In the genomic region with DNA sequence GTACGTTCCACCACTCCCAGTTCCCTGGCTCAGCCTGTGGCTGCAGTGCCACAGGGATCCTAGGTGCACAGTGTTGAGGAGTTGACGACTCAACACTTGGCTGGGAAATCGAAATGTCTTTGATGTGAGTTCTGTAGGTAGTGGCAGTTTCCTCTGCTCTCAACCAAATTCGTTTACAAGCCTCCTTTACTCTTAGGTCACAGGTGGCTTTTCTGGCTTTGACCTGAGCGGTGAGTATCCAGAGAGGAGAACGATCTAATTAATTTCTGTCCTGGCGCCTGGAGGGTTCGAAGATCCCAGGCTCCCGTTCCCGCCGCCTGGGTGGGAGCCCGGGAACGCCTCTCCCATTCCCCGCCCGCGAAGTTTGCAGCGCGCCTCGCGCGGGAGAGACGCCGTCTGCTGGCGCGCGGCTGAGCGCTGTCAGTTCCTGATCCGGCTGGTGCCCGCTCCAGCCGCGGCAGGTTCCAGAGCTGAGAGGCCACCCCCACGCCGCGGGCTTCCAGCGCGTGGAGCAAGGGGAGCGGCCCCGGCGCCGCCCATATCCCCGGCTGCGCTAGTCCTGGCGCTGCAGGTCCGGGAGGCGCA, we compare ENCODE assay signal across 1 cellular context.
A peak's percentile ranks its signal among the peaks of the same experiment; 100 is the strongest.
TF ChIP-seq lines count a peak whose summit lies in the region.

TSS of gene LAMA3 (plus strand) at position 423 of the 585 bp plus-strand sequence. CDS start 231 bp downstream, outside the sequence.

TF ChIP-seq in HepG2, 621 proteins besides CTCF, POLR2A, EP300 and RAD21 (continued from another document and continues in another):
- TF ChIP-seq, protein P1, sequence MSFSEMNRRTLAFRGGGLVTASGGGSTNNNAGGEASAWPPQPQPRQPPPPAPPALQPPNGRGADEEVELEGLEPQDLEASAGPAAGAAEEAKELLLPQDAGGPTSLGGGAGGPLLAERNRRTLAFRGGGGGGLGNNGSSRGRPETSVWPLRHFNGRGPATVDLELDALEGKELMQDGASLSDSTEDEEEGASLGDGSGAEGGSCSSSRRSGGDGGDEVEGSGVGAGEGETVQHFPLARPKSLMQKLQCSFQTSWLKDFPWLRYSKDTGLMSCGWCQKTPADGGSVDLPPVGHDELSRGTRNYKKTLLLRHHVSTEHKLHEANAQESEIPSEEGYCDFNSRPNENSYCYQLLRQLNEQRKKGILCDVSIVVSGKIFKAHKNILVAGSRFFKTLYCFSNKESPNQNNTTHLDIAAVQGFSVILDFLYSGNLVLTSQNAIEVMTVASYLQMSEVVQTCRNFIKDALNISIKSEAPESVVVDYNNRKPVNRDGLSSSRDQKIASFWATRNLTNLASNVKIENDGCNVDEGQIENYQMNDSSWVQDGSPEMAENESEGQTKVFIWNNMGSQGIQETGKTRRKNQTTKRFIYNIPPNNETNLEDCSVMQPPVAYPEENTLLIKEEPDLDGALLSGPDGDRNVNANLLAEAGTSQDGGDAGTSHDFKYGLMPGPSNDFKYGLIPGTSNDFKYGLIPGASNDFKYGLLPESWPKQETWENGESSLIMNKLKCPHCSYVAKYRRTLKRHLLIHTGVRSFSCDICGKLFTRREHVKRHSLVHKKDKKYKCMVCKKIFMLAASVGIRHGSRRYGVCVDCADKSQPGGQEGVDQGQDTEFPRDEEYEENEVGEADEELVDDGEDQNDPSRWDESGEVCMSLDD (CRISPR knock-in tag; IDR thresholded peaks at IDR 0.05; ENCODE audit: borderline replicate concordance): no peak
- TF ChIP-seq KLF9 (CRISPR knock-in tag; IDR thresholded peaks at IDR 0.05; ENCODE audit: low read depth): no peak
- TF ChIP-seq, protein P2, sequence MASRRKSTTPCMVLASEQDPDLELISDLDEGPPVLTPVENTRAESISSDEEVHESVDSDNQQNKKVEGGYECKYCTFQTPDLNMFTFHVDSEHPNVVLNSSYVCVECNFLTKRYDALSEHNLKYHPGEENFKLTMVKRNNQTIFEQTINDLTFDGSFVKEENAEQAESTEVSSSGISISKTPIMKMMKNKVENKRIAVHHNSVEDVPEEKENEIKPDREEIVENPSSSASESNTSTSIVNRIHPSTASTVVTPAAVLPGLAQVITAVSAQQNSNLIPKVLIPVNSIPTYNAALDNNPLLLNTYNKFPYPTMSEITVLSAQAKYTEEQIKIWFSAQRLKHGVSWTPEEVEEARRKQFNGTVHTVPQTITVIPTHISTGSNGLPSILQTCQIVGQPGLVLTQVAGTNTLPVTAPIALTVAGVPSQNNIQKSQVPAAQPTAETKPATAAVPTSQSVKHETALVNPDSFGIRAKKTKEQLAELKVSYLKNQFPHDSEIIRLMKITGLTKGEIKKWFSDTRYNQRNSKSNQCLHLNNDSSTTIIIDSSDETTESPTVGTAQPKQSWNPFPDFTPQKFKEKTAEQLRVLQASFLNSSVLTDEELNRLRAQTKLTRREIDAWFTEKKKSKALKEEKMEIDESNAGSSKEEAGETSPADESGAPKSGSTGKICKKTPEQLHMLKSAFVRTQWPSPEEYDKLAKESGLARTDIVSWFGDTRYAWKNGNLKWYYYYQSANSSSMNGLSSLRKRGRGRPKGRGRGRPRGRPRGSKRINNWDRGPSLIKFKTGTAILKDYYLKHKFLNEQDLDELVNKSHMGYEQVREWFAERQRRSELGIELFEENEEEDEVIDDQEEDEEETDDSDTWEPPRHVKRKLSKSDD (CRISPR knock-in tag; IDR thresholded peaks at IDR 0.05; ENCODE audit: low read depth): no peak
- no peak for TF ChIP-seq PHF20 (CRISPR knock-in tag; IDR thresholded peaks at IDR 0.05)
- no peak for TF ChIP-seq FOXC1 (CRISPR knock-in tag; IDR thresholded peaks at IDR 0.05; ENCODE audit: borderline replicate concordance)
- no peak for TF ChIP-seq HOXA7 (CRISPR knock-in tag; IDR thresholded peaks at IDR 0.05)
- TF ChIP-seq NPAS2 (CRISPR knock-in tag; IDR thresholded peaks at IDR 0.05; ENCODE audit: borderline replicate concordance): no peak
- TF ChIP-seq, protein P3, sequence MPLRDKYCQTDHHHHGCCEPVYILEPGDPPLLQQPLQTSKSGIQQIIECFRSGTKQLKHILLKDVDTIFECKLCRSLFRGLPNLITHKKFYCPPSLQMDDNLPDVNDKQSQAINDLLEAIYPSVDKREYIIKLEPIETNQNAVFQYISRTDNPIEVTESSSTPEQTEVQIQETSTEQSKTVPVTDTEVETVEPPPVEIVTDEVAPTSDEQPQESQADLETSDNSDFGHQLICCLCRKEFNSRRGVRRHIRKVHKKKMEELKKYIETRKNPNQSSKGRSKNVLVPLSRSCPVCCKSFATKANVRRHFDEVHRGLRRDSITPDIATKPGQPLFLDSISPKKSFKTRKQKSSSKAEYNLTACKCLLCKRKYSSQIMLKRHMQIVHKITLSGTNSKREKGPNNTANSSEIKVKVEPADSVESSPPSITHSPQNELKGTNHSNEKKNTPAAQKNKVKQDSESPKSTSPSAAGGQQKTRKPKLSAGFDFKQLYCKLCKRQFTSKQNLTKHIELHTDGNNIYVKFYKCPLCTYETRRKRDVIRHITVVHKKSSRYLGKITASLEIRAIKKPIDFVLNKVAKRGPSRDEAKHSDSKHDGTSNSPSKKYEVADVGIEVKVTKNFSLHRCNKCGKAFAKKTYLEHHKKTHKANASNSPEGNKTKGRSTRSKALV (CRISPR knock-in tag; IDR thresholded peaks at IDR 0.05): 0 out of 2 replicates have a peak, but pooled peaks have one; percentile 45
- peak; percentile 36 for TF ChIP-seq HNRNPLL (IDR thresholded peaks at IDR 0.05; ENCODE audit: low read depth, low read length, poor library complexity, severe bottlenecking)
- TF ChIP-seq, protein P4, sequence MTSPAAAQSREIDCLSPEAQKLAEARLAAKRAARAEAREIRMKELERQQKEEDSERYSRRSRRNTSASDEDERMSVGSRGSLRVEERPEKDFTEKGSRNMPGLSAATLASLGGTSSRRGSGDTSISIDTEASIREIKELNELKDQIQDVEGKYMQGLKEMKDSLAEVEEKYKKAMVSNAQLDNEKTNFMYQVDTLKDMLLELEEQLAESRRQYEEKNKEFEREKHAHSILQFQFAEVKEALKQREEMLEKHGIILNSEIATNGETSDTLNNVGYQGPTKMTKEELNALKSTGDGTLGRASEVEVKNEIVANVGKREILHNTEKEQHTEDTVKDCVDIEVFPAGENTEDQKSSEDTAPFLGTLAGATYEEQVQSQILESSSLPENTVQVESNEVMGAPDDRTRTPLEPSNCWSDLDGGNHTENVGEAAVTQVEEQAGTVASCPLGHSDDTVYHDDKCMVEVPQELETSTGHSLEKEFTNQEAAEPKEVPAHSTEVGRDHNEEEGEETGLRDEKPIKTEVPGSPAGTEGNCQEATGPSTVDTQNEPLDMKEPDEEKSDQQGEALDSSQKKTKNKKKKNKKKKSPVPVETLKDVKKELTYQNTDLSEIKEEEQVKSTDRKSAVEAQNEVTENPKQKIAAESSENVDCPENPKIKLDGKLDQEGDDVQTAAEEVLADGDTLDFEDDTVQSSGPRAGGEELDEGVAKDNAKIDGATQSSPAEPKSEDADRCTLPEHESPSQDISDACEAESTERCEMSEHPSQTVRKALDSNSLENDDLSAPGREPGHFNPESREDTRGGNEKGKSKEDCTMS (CRISPR knock-in tag; conservative IDR thresholded peaks at IDR 0.05): no peak
- TF ChIP-seq, protein P5, sequence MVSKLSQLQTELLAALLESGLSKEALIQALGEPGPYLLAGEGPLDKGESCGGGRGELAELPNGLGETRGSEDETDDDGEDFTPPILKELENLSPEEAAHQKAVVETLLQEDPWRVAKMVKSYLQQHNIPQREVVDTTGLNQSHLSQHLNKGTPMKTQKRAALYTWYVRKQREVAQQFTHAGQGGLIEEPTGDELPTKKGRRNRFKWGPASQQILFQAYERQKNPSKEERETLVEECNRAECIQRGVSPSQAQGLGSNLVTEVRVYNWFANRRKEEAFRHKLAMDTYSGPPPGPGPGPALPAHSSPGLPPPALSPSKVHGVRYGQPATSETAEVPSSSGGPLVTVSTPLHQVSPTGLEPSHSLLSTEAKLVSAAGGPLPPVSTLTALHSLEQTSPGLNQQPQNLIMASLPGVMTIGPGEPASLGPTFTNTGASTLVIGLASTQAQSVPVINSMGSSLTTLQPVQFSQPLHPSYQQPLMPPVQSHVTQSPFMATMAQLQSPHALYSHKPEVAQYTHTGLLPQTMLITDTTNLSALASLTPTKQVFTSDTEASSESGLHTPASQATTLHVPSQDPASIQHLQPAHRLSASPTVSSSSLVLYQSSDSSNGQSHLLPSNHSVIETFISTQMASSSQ (IDR thresholded peaks at IDR 0.05; ENCODE audit: low read depth): no peak
- TF ChIP-seq, protein P5 (CRISPR knock-in tag; IDR thresholded peaks at IDR 0.05; ENCODE audit: borderline replicate concordance): no peak
- no peak for TF ChIP-seq ZNF576 (CRISPR knock-in tag; IDR thresholded peaks at IDR 0.05)
- no peak for TF ChIP-seq ZFP90 (CRISPR knock-in tag; IDR thresholded peaks at IDR 0.05; ENCODE audit: borderline replicate concordance)
- no peak for TF ChIP-seq HMGA1 (CRISPR knock-in tag; conservative IDR thresholded peaks at IDR 0.05)
- TF ChIP-seq, protein P6, sequence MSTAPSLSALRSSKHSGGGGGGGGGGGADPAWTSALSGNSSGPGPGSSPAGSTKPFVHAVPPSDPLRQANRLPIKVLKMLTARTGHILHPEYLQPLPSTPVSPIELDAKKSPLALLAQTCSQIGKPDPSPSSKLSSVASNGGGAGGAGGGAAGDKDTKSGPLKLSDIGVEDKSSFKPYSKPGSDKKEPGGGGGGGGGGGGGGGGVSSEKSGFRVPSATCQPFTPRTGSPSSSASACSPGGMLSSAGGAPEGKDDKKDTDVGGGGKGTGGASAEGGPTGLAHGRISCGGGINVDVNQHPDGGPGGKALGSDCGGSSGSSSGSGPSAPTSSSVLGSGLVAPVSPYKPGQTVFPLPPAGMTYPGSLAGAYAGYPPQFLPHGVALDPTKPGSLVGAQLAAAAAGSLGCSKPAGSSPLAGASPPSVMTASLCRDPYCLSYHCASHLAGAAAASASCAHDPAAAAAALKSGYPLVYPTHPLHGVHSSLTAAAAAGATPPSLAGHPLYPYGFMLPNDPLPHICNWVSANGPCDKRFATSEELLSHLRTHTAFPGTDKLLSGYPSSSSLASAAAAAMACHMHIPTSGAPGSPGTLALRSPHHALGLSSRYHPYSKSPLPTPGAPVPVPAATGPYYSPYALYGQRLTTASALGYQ (CRISPR knock-in tag; IDR thresholded peaks at IDR 0.05): no peak
- no peak for TF ChIP-seq NFKBIZ (CRISPR knock-in tag; IDR thresholded peaks at IDR 0.05)
- peak; percentile 40 for TF ChIP-seq STAG1 (CRISPR knock-in tag; IDR thresholded peaks at IDR 0.05)
- no peak for TF ChIP-seq XBP1 (CRISPR knock-in tag; IDR thresholded peaks at IDR 0.05)
- TF ChIP-seq PHF5A (CRISPR knock-in tag; IDR thresholded peaks at IDR 0.05; ENCODE audit: low read depth, unreplicated experiment): no peak
- peak; percentile 25; the same call in 1 of the 2 replicates for TF ChIP-seq HDAC1 (CRISPR knock-in tag; IDR thresholded peaks at IDR 0.05)
- no peak for TF ChIP-seq SIN3B (IDR thresholded peaks at IDR 0.05; ENCODE audit: low read length)
- TF ChIP-seq IKZF1 (IDR thresholded peaks at IDR 0.05): no peak
- TF ChIP-seq, protein P7, sequence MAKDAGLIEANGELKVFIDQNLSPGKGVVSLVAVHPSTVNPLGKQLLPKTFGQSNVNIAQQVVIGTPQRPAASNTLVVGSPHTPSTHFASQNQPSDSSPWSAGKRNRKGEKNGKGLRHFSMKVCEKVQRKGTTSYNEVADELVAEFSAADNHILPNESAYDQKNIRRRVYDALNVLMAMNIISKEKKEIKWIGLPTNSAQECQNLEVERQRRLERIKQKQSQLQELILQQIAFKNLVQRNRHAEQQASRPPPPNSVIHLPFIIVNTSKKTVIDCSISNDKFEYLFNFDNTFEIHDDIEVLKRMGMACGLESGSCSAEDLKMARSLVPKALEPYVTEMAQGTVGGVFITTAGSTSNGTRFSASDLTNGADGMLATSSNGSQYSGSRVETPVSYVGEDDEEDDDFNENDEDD (CRISPR knock-in tag; IDR thresholded peaks at IDR 0.05; ENCODE audit: borderline replicate concordance): peak; percentile 49; the same call in 1 of the 2 replicates
- TF ChIP-seq NCOA1 (CRISPR knock-in tag; IDR thresholded peaks at IDR 0.05): no peak
- TF ChIP-seq GZF1 (CRISPR knock-in tag; IDR thresholded peaks at IDR 0.05): no peak
- TF ChIP-seq MEIS1 (CRISPR knock-in tag; IDR thresholded peaks at IDR 0.05; ENCODE audit: borderline replicate concordance): 0 out of 2 replicates have a peak, but pooled peaks have one; percentile 43
- TF ChIP-seq ZNF670 (CRISPR knock-in tag; IDR thresholded peaks at IDR 0.05; ENCODE audit: borderline replicate concordance): no peak
- no peak for TF ChIP-seq ZFP36 (IDR thresholded peaks at IDR 0.05; ENCODE audit: borderline replicate concordance, low read depth, low read length, partially characterized antibody)
- TF ChIP-seq ZNF333 (CRISPR knock-in tag; IDR thresholded peaks at IDR 0.05; ENCODE audit: borderline replicate concordance): no peak
- TF ChIP-seq ESRRA (CRISPR knock-in tag; IDR thresholded peaks at IDR 0.05; ENCODE audit: low read depth): no peak
- TF ChIP-seq, protein P8, sequence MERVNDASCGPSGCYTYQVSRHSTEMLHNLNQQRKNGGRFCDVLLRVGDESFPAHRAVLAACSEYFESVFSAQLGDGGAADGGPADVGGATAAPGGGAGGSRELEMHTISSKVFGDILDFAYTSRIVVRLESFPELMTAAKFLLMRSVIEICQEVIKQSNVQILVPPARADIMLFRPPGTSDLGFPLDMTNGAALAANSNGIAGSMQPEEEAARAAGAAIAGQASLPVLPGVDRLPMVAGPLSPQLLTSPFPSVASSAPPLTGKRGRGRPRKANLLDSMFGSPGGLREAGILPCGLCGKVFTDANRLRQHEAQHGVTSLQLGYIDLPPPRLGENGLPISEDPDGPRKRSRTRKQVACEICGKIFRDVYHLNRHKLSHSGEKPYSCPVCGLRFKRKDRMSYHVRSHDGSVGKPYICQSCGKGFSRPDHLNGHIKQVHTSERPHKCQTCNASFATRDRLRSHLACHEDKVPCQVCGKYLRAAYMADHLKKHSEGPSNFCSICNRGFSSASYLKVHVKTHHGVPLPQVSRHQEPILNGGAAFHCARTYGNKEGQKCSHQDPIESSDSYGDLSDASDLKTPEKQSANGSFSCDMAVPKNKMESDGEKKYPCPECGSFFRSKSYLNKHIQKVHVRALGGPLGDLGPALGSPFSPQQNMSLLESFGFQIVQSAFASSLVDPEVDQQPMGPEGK (CRISPR knock-in tag; IDR thresholded peaks at IDR 0.05): 0 out of 2 replicates have a peak, but pooled peaks have one; percentile 12
- TF ChIP-seq RAD51 (IDR thresholded peaks at IDR 0.05; ENCODE audit: borderline replicate concordance): no peak
- TF ChIP-seq EZH2 (conservative IDR thresholded peaks at IDR 0.05; ENCODE audit: low read depth, low read length): 0 out of 2 replicates have a peak, but pooled peaks have one; percentile 46
